ENCODE assay signal across 16 cellular contexts in the genomic region with DNA sequence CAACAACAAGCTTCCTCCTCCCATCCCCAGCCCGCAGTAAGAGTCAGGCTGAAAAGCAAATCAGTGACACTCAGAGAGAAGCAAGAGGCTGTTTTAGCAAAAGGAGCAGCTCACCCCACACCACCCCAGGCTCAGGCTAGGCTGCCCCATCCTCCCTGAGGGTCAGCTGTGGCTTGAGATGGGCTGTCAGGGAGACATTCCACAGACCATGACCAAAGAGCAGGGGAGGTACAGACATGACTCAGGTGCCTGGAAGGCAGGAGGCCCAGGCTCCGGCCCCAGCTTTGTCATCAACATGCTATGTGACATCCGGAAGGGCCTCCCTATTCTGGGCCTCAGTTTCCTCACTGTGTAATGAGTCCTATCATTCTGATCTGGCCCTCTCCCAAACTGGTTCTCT. TPM values are rescaled to one million over a fixed set of nuclear protein-coding genes. Genes with fewer than 3 reads are reported as not detected.
"Had no signal": no experiment of that assay in that cellular context is flagged by ENCODE, and none has a peak within 500 bp of the region (broad histone marks: within the 10 kb centered on the region; RNA-seq: fewer than 3 reads in every experiment).

No MANE protein-coding gene starts in this region.

- H3K4me1 ChIP-seq: ascending aorta, tibial nerve had no signal

- H3K27me3 Mint-ChIP-seq: activated CD4-positive, alpha-beta memory T cell treated with anti-CD3 and anti-CD28 coated beads, Interleukin-2, amount 10 ng/mL, durations not matched to agents 7 days and 5 days; activated naive CD8-positive, alpha-beta T cell treated with anti-CD3 and anti-CD28 coated beads, Interleukin-2, amount 10 ng/mL, durations not matched to agents 7 days and 5 days had no signal

- H3K36me3 Mint-ChIP-seq: activated naive CD8-positive, alpha-beta T cell treated with anti-CD3 and anti-CD28 coated beads, Interleukin-2, amount 10 ng/mL, durations not matched to agents 7 days and 5 days; natural killer cell; stimulated activated effector memory CD8-positive, alpha-beta T cell treated with anti-CD3 and anti-CD28 coated beads, Interleukin-12 subunit alpha, Interleukin-12 subunit beta, amount 100 ng/mL, for 72 hours had no signal

- H3K9me3 ChIP-seq: ascending aorta had no signal

- H3K4me1 Mint-ChIP-seq: activated CD4-positive, alpha-beta memory T cell treated with anti-CD3 and anti-CD28 coated beads, Interleukin-2, amount 10 ng/mL, durations not matched to agents 7 days and 5 days; activated naive CD8-positive, alpha-beta T cell treated with anti-CD3 and anti-CD28 coated beads, Interleukin-2, amount 10 ng/mL, durations not matched to agents 7 days and 5 days; natural killer cell; stimulated activated effector memory CD8-positive, alpha-beta T cell treated with anti-CD3 and anti-CD28 coated beads, Interleukin-12 subunit alpha, Interleukin-12 subunit beta, amount 100 ng/mL, for 72 hours had no signal

- H3K9me3 Mint-ChIP-seq: natural killer cell had no signal

- H3K36me3 ChIP-seq: ascending aorta, tibial nerve had no signal

- H3K27ac ChIP-seq: ascending aorta, skin epidermis, tibial nerve, VCaP had no signal

- DNase-seq: activated CD4-positive, alpha-beta memory T cell treated with anti-CD3 and anti-CD28 coated beads, Interleukin-2, amount 10 ng/mL, durations not matched to agents 7 days and 5 days; activated naive CD8-positive, alpha-beta T cell treated with anti-CD3 and anti-CD28 coated beads, Interleukin-2, amount 10 ng/mL, durations not matched to agents 7 days and 5 days; activated T-cell treated with anti-CD3 and anti-CD28 coated beads, Interleukin-2, amount 50 U/mL, for 72 hours; central memory CD4-positive, alpha-beta T cell; cortex of kidney; effector CD8-positive, alpha-beta T cell; mammary epithelial cell; natural killer cell; posterior cingulate gyrus; T1000 had no signal

- H3K27ac Mint-ChIP-seq: activated CD4-positive, alpha-beta memory T cell treated with anti-CD3 and anti-CD28 coated beads, Interleukin-2, amount 10 ng/mL, durations not matched to agents 7 days and 5 days; activated naive CD8-positive, alpha-beta T cell treated with anti-CD3 and anti-CD28 coated beads, Interleukin-2, amount 10 ng/mL, durations not matched to agents 7 days and 5 days; activated T-cell treated with anti-CD3 and anti-CD28 coated beads, Interleukin-2, amount 50 U/mL, for 72 hours; natural killer cell; stimulated activated effector memory CD8-positive, alpha-beta T cell treated with anti-CD3 and anti-CD28 coated beads, Interleukin-12 subunit alpha, Interleukin-12 subunit beta, amount 100 ng/mL, for 72 hours had no signal

- H3K27me3 ChIP-seq: ascending aorta, tibial nerve had no signal

- H3K4me3 ChIP-seq: ascending aorta, skin epidermis, tibial nerve had no signal

- H3K4me3 Mint-ChIP-seq: activated CD4-positive, alpha-beta memory T cell treated with anti-CD3 and anti-CD28 coated beads, Interleukin-2, amount 10 ng/mL, durations not matched to agents 7 days and 5 days; activated naive CD8-positive, alpha-beta T cell treated with anti-CD3 and anti-CD28 coated beads, Interleukin-2, amount 10 ng/mL, durations not matched to agents 7 days and 5 days; activated T-cell treated with anti-CD3 and anti-CD28 coated beads, Interleukin-2, amount 50 U/mL, for 72 hours; natural killer cell; stimulated activated effector memory CD8-positive, alpha-beta T cell treated with anti-CD3 and anti-CD28 coated beads, Interleukin-12 subunit alpha, Interleukin-12 subunit beta, amount 100 ng/mL, for 72 hours had no signal

RNA-seq across cellular contexts. Expression of a gene that starts 24.7 kb away (rescaled TPM):
- total RNA-seq: activated CD4-positive, alpha-beta memory T cell treated with anti-CD3 and anti-CD28 coated beads, Interleukin-2, amount 10 ng/mL, durations not matched to agents 7 days and 5 days; activated naive CD8-positive, alpha-beta T cell treated with anti-CD3 and anti-CD28 coated beads, Interleukin-2, amount 10 ng/mL, durations not matched to agents 7 days and 5 days; activated T-cell treated with anti-CD3 and anti-CD28 coated beads, Interleukin-2, amount 50 U/mL, for 72 hours; ascending aorta; left lobe of liver; mammary epithelial cell; natural killer cell; tibial nerve had no signal
- polyA plus RNA-seq: mammary epithelial cell had no signal
